Comparison of ENCODE assay signal across 8 cellular contexts in the genomic region with DNA sequence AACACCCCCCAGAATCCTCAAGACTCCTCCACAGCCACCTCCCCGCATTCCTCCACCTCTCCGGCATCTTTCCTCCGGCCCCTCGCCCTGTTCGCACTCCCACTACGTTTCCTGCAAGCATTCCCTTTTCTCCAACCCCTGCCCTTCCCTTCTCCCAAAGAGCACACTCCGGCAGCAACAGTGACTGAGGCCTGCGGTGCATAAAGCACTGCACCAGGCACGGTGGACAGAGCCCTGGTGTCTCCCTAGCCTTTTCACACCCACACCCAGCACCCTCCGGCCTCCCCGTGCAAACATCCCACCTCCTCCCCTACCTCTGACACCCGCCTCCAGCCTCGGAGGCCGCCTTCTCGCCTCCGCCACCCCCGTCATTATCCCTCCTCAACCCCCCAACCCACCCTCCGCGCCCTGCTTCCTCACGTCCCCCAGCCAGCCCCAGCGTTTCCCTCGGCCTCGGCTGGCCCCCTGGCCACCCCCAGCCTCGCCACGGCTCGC. TPM values are rescaled to one million over a fixed set of nuclear protein-coding genes. Genes with fewer than 3 reads are reported as not detected.
A peak's percentile ranks its signal among the peaks of the same experiment; 100 is the strongest.
DNase-seq lines count a peak whose midpoint lies in the region; ATAC-seq and FAIRE-seq lines count a peak whose summit lies in the region.

No MANE protein-coding gene starts in this region.

- peaks cover 7% of the 10 kb centered on the region for H3K36me3 Mint-ChIP-seq in activated CD4-positive, alpha-beta T cell treated with anti-CD3 and anti-CD28 coated beads for 36 hours (ENCODE audit: low read depth)

- no peaks in the 10 kb centered on the region for H3K27me3 Mint-ChIP-seq in activated CD4-positive, alpha-beta T cell treated with anti-CD3 and anti-CD28 coated beads for 36 hours

- POLR2A ChIA-PET in activated CD4-positive, alpha-beta T cell treated with anti-CD3 and anti-CD28 coated beads for 36 hours (lab: Charles Lee): interaction anchor here (1.2 to 1.4 kb wide), 2 partner anchors 11 to 18 kb away, joined by 8 to 10 read pairs; no protein-coding TSS in a partner anchor

- H3K4me3 Mint-ChIP-seq in activated CD4-positive, alpha-beta T cell treated with anti-CD3 and anti-CD28 coated beads for 36 hours: peak overlapping the region; percentile 92

- no peaks in the 10 kb centered on the region for H3K9me3 Mint-ChIP-seq in activated CD4-positive, alpha-beta T cell treated with anti-CD3 and anti-CD28 coated beads for 36 hours (ENCODE audit: low read depth)

- no peak for FAIRE-seq in RCC 7860 (lab: Jason Lieb, UNC)

- peaks cover 41% of the 10 kb centered on the region for H3K4me1 Mint-ChIP-seq in activated CD4-positive, alpha-beta T cell treated with anti-CD3 and anti-CD28 coated beads for 36 hours

- peak; percentile 45 for ATAC-seq in activated CD4-positive, alpha-beta T cell treated with anti-CD3 and anti-CD28 coated beads for 36 hours
- peak; percentile 20 for ATAC-seq in HG03064 (IDR thresholded peaks at IDR 0.05; ENCODE audit: low read depth, unreplicated experiment)
- ATAC-seq in left ventricle myocardium superior: peak; percentile 42

- intact Hi-C loops in activated CD4-positive, alpha-beta T cell treated with anti-CD3 and anti-CD28 coated beads for 36 hours (cut with DNase I, micrococcal nuclease): loop anchor here (2.0 to 10.0 kb wide), 5 partner anchors 62 to 644 kb away; partner anchors contain the start of genes OSBPL11 (in 1 of the 2) and UMPS (in 1 of the 2)
- intact Hi-C loops in left ventricle myocardium superior (cut with micrococcal nuclease): no loop called here

- peak; percentile 58 for DNase-seq in activated CD4-positive, alpha-beta T cell treated with anti-CD3 and anti-CD28 coated beads for 36 hours
- no peak for DNase-seq in activated CD4-positive, alpha-beta T cell treated with anti-CD3 and anti-CD28 coated beads for 1 hour
- DNase-seq in RCC 7860 (ENCODE audit: low spot score) (peak; percentile 30), amniotic epithelial cell (ENCODE audit: low read depth) (peak; percentile 68), left ventricle myocardium superior (peak; percentile 54), pons (ENCODE audit: low spot score) (peak; percentile 37), NCI-H446 treated with DMSO at 0.1 percent for 48 hours (lab: John Stamatoyannopoulos, UW) (no peak)

- CTCF ChIA-PET in activated CD4-positive, alpha-beta T cell treated with anti-CD3 and anti-CD28 coated beads for 36 hours (lab: Charles Lee): interaction anchor here (1.1 to 1.2 kb wide), 2 partner anchors 58 to 79 kb away, joined by 3 read pairs; no protein-coding TSS in a partner anchor

- peak overlapping the region; percentile 78 for H3K27ac Mint-ChIP-seq in activated CD4-positive, alpha-beta T cell treated with anti-CD3 and anti-CD28 coated beads for 36 hours

RNA-seq across cellular contexts. Expression of gene ZNF148, which starts 0.6 kb away (rescaled TPM):
- total RNA-seq in activated CD4-positive, alpha-beta T cell treated with anti-CD3 and anti-CD28 coated beads for 36 hours: 10 to 100 TPM; 30.3 to 37.7 TPM
- total RNA-seq in left ventricle myocardium superior: 51.7 TPM

Comparison
In these comparisons a context has a peak if more than half of its experiments do, and no peak if none do; other contexts are left out.
1. DNase-seq: peak in activated CD4-positive, alpha-beta T cell treated with anti-CD3 and anti-CD28 coated beads for 36 hours (single experiment), RCC 7860 (single experiment), amniotic epithelial cell (single experiment), left ventricle myocardium superior (single experiment) and pons (single experiment); none in activated CD4-positive, alpha-beta T cell treated with anti-CD3 and anti-CD28 coated beads for 1 hour (single experiment) and NCI-H446 treated with DMSO at 0.1 percent for 48 hours (single experiment).
2. Peak in every context shown above with its lines, with median percentiles within 50 percentile points of each other: ATAC-seq.